ENCODE assay signal across 8 cellular contexts in genomic region chr18:26383454-26384270, GRCh38.
DNase-seq lines count a peak whose midpoint lies in the region; ATAC-seq and TF ChIP-seq lines count a peak whose summit lies in the region.

No MANE protein-coding gene starts in this region.

- TF ChIP-seq CTCF in WERI-Rb-1 (IDR thresholded peaks at IDR 0.05; ENCODE audit: low read depth, low read length) (peak; percentile 65), heart right ventricle (IDR thresholded peaks at IDR 0.05) (peak; percentile 58 to 85 (median 77))

- ATAC-seq in heart right ventricle (peak in 3 of 8 donors; percentile 47 to 56 (median 49)), GM19455 (IDR thresholded peaks at IDR 0.05; ENCODE audit: unreplicated experiment) (no peak)

- H3K27ac ChIP-seq in WERI-Rb-1 (no peak overlapping the region), heart right ventricle (no peak overlapping the region)

- H3K9me3 ChIP-seq in WERI-Rb-1 (ENCODE audit: severe bottlenecking), result no peaks in the 10 kb centered on the region
- H3K9me3 ChIP-seq in heart right ventricle, result no peaks in the 10 kb centered on the region

- CTCF ChIA-PET in HEK293T (lab: Yijun Ruan, JAX), result interaction anchor here (0.6 to 3.1 kb wide), 22 partner anchors 8 to 1833 kb away, joined by 3 to 19 read pairs (median 5); no protein-coding TSS in a partner anchor

- 20 to 29% methylated on average over 2 of the region's 2 CpGs for WGBS in heart right ventricle, 2 donors

- no peak overlapping the region for H3K4me3 ChIP-seq in WERI-Rb-1 (ENCODE audit: low read depth, low read length)
- no peak overlapping the region for H3K4me3 ChIP-seq in heart right ventricle

- no peaks in the 10 kb centered on the region for H3K36me3 ChIP-seq in WERI-Rb-1
- H3K36me3 ChIP-seq in heart right ventricle, result no peaks in the 10 kb centered on the region

- H3K27me3 ChIP-seq in WERI-Rb-1 (ENCODE audit: insufficient read depth, low read depth, severe bottlenecking) (no peaks in the 10 kb centered on the region), heart right ventricle (no peaks in the 10 kb centered on the region)

- DNase-seq in SIG-M5 treated with dmso at 0.1 percent for 504 hours (lab: John Stamatoyannopoulos, UW; ENCODE audit: unreplicated experiment) (peak; percentile 60), SIG-M5 (lab: John Stamatoyannopoulos, UW) (no peak), HEK293T (ENCODE audit: extremely low spot score) (peak; percentile 55), NCI-H1436 (lab: John Stamatoyannopoulos, UW) (peak; percentile 22), WERI-Rb-1 (no peak), heart right ventricle (no peak), retina (peak; percentile 43)

- intact Hi-C loops in heart right ventricle (cut with DNase I), result loop anchor here in 6 of 10 donors (5.0 to 10.0 kb wide), 5 partner anchors 161 to 269 kb away; partner anchors contain the start of gene KCTD1 (in 1 of the 6)

- peaks cover 0 to 21% (median 10%) of the 10 kb centered on the region in 9 donors for H3K4me1 ChIP-seq in heart right ventricle

- POLR2A ChIA-PET in HEK293T (lab: Yijun Ruan, JAX), result interaction anchor here (0.6 kb wide), 1 partner anchor 274 kb away, joined by 3 read pairs; no protein-coding TSS in a partner anchor

TF ChIP-seq in HEK293T, 16 proteins besides CTCF, POLR2A, EP300 and RAD21:
- peak; percentile 51 for TF ChIP-seq PKNOX1 (IDR thresholded peaks at IDR 0.05)
- no peak for TF ChIP-seq FOXK2 (IDR thresholded peaks at IDR 0.05)
- no peak for TF ChIP-seq ZNF384 (IDR thresholded peaks at IDR 0.05)
- no peak for TF ChIP-seq FOXA1 (IDR thresholded peaks at IDR 0.05)
TF ChIP-seq in HEK293T: peak in this region for 1.

Comparison
In these comparisons a context has a peak if more than half of its experiments do, and no peak if none do; other contexts are left out.
1. DNase-seq: peak in SIG-M5 treated with dmso at 0.1 percent for 504 hours (single experiment), HEK293T (single experiment), NCI-H1436 (single experiment) and retina (single experiment); none in SIG-M5 (single experiment), WERI-Rb-1 (single experiment) and heart right ventricle (0 of 2).